Comparison of ENCODE assay signal across 23 cellular contexts in the genomic region with DNA sequence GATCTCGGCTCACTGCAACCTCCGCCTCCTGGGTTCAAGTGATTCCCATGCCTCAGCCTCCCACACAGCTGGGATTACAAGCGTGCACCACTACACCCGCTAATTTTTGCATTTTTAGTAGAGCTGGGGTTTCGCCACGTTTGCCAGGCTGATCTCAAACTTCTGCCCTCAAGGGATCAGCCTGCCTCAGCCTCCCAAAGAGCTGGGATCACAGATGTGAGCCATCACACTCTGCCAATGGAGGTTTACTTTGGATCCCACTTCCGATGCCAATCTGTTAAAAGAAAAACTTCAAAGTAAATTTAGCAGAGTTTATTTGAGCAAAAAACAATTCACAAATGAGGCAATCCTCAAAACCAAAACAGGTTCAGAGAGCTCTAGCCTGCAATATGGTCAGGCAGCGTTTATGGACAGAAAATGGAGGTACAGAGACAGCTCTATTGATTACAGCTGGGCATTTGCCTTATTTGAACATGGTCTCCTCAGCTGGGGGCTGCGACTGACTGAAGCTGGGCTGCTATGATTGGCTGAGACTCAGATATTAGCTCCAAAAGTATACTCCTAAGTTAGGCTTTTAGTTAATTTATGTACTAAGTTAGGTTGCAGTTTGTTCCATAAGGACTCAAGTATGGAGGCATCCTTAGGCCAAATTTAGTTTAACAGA.
"Had no signal": no experiment of that assay in that cellular context is flagged by ENCODE, and none has a peak within 500 bp of the region (broad histone marks: within the 10 kb centered on the region; RNA-seq: fewer than 3 reads in every experiment).

No MANE protein-coding gene starts in this region.

- H3K9me3 ChIP-seq: colonic mucosa, upper lobe of right lung, vagina had no signal

- H3K36me3 ChIP-seq: colonic mucosa, gastroesophageal sphincter, left lung, spleen, tibial artery, upper lobe of right lung, vagina had no signal

- H3K4me1 Mint-ChIP-seq: endodermal cell; stimulated activated memory B cell treated with anti-CD40 and anti-IgM and Interleukin-4, amounts not matched to agents 10 μg/mL and 1 μg/mL and 100 μg/mL, for 72 hours had no signal

- DNase-seq: colonic mucosa; dermis blood vessel endothelial cell; endodermal cell; erythroblast; glutamatergic neuron; islet precursor cell; left lung; mesenchymal stem cell; midbrain; posterior cingulate gyrus; spleen; stimulated activated CD4-positive, alpha-beta T cell treated with anti-CD3 and anti-CD28 coated beads, Interleukin-15, amount 100 ng/mL, for 24 hours; stimulated activated CD4-positive, alpha-beta T cell treated with anti-CD3 and anti-CD28 coated beads, Interleukin-1b, Interleukin-23, amount 100 ng/mL, for 48 hours; stimulated activated CD4-positive, alpha-beta T cell treated with anti-CD3 and anti-CD28 coated beads, Interleukin-4, amount 100 ng/mL, for 24 hours; tibial artery; upper lobe of right lung had no signal

- H3K9me3 Mint-ChIP-seq: natural killer cell treated with Interleukin-12 subunit alpha and Interleukin-12 subunit beta and Interleukin-15 and Interleukin-18, amount 100 ng/mL, for 72 hours; stimulated activated memory B cell treated with anti-CD40 and anti-IgM and Interleukin-4, amounts not matched to agents 10 μg/mL and 1 μg/mL and 100 μg/mL, for 72 hours; stimulated activated naive CD8-positive, alpha-beta T cell treated with anti-CD3 and anti-CD28 coated beads, Interleukin-15, Interleukin-2, amounts not matched to agents 100 ng/mL and 50 ng/mL, for 24 hours had no signal

- H3K27ac ChIP-seq: colonic mucosa, gastroesophageal sphincter, left lung, spleen, tibial artery, upper lobe of right lung, vagina had no signal

- H3K4me3 Mint-ChIP-seq: endodermal cell; natural killer cell treated with Interleukin-12 subunit alpha and Interleukin-12 subunit beta and Interleukin-15 and Interleukin-18, amount 100 ng/mL, for 72 hours; stimulated activated memory B cell treated with anti-CD40 and anti-IgM and Interleukin-4, amounts not matched to agents 10 μg/mL and 1 μg/mL and 100 μg/mL, for 72 hours; stimulated activated naive CD8-positive, alpha-beta T cell treated with anti-CD3 and anti-CD28 coated beads, Interleukin-15, Interleukin-2, amounts not matched to agents 100 ng/mL and 50 ng/mL, for 24 hours had no signal

- H3K36me3 Mint-ChIP-seq: natural killer cell treated with Interleukin-12 subunit alpha and Interleukin-12 subunit beta and Interleukin-15 and Interleukin-18, amount 100 ng/mL, for 72 hours; stimulated activated memory B cell treated with anti-CD40 and anti-IgM and Interleukin-4, amounts not matched to agents 10 μg/mL and 1 μg/mL and 100 μg/mL, for 72 hours had no signal

- H3K4me1 ChIP-seq: colonic mucosa, gastroesophageal sphincter, left lung, spleen, upper lobe of right lung, vagina had no signal

- ATAC-seq: gastroesophageal sphincter; left lung; natural killer cell treated with Interleukin-12 subunit alpha and Interleukin-12 subunit beta and Interleukin-15 and Interleukin-18, amount 100 ng/mL, for 72 hours; sciatic nerve; stimulated activated memory B cell treated with anti-CD40 and anti-IgM and Interleukin-4, amounts not matched to agents 10 μg/mL and 1 μg/mL and 100 μg/mL, for 72 hours; upper lobe of right lung had no signal

- H3K4me3 ChIP-seq: colonic mucosa, gastroesophageal sphincter, left lung, lung, spleen, tibial artery, upper lobe of right lung, vagina had no signal

- H3K27me3 ChIP-seq: colonic mucosa, gastroesophageal sphincter, left lung, spleen, tibial artery, upper lobe of right lung, vagina had no signal

- H3K27ac Mint-ChIP-seq: endodermal cell; natural killer cell treated with Interleukin-12 subunit alpha and Interleukin-12 subunit beta and Interleukin-15 and Interleukin-18, amount 100 ng/mL, for 72 hours; stimulated activated memory B cell treated with anti-CD40 and anti-IgM and Interleukin-4, amounts not matched to agents 10 μg/mL and 1 μg/mL and 100 μg/mL, for 72 hours; stimulated activated naive CD8-positive, alpha-beta T cell treated with anti-CD3 and anti-CD28 coated beads, Interleukin-15, Interleukin-2, amounts not matched to agents 100 ng/mL and 50 ng/mL, for 24 hours had no signal
